Comparison of ENCODE assay signal across 8 cellular contexts in the genomic region with DNA sequence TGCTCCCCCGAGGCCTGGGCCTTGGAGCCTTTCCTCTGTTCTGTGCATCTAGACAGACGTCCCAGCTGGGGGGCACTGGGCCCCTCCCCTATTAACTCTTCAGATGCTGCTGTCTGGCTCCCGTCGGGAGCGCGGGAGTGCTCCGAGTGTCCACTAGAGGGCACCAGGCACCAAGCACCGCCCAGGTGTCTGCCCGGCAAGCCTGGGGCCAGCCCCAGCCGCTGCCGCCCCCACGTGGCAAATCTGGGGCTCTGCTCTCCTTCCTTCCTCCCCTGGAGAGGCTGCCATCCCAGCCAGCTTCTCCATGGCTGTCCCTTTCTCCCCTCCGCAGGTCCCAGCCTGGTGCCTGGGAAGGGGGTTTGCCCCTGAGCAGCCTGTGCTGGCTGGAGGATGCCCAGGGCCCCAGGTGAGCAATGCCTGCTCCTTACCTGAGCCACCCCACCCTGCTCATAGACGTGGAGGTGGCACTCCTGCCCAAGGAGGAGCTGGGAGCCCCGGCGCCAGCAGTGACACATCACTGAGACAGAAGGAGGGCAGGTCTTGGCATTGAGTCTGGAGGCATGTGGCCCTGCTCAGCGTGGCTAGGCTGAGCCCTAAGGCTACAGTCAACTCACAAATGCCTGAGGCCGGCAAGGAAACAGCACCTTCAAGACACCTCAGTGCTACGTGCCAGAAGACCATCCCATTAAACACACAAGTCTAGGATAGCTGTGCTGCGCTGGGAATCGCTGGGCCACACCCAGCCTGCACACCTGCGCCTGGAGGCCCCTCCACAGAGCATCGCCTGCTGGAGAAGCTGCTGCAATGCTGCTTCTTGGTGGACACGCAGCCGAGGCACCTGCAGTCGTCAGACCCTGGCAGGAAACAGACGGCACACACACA. TPM values are rescaled to one million over a fixed set of nuclear protein-coding genes. Genes with fewer than 3 reads are reported as not detected.
DNase-seq lines count a peak whose midpoint lies in the region; ATAC-seq and TF ChIP-seq lines count a peak whose summit lies in the region.

No MANE protein-coding gene starts in this region.

- H3K4me1 Mint-ChIP-seq in CD4-positive, CD25-positive, alpha-beta regulatory T cell = peaks cover 0 to 60% (median 26%) of the 10 kb centered on the region in 4 donors
- peaks cover 13 to 17% of the 10 kb centered on the region in 2 donors for H3K4me1 Mint-ChIP-seq in natural killer cell treated with Interleukin-12 subunit alpha and Interleukin-12 subunit beta and Interleukin-15 and Interleukin-18, amount 100 ng/mL, for 72 hours (ENCODE audit: low read depth in 2 of 2)

- H4K20me1 ChIP-seq in fibroblast of lung (ENCODE audit: control insufficient read depth, extremely low read depth, insufficient read depth, low read length) = no peaks in the 10 kb centered on the region

- ATAC-seq in CD4-positive, CD25-positive, alpha-beta regulatory T cell (ENCODE audit: low read depth in 2 of 2) = peak; percentile 50 to 52
- ATAC-seq in GM21367 (IDR thresholded peaks at IDR 0.05; ENCODE audit: unreplicated experiment) = peak; percentile 45
- ATAC-seq in natural killer cell treated with Interleukin-12 subunit alpha and Interleukin-12 subunit beta and Interleukin-15 and Interleukin-18, amount 100 ng/mL, for 72 hours = peak; percentile 83 to 91

- H3K27ac Mint-ChIP-seq in CD4-positive, CD25-positive, alpha-beta regulatory T cell = peak overlapping the region; percentile 96 to 97 (median 97)
- H3K27ac Mint-ChIP-seq in natural killer cell treated with Interleukin-12 subunit alpha and Interleukin-12 subunit beta and Interleukin-15 and Interleukin-18, amount 100 ng/mL, for 72 hours = no peak overlapping the region

- H3K27ac ChIP-seq in CD4-positive, CD25-positive, alpha-beta regulatory T cell (ENCODE audit: insufficient read depth, low read length, poor library complexity, severe bottlenecking) = peak overlapping the region; percentile 77
- H3K27ac ChIP-seq in fibroblast of lung (ENCODE audit: insufficient read depth, low read length) = no peak overlapping the region

- H3K4me2 ChIP-seq in fibroblast of lung (ENCODE audit: extremely low read depth, insufficient read depth, low read length) = no peak overlapping the region

- peak overlapping the region; percentile 2 for H3K9ac ChIP-seq in fibroblast of lung (ENCODE audit: insufficient read depth, low read length)

- peaks cover 5% of the 10 kb centered on the region for H3K27me3 Mint-ChIP-seq in CD4-positive, CD25-positive, alpha-beta regulatory T cell
- H3K27me3 Mint-ChIP-seq in natural killer cell treated with Interleukin-12 subunit alpha and Interleukin-12 subunit beta and Interleukin-15 and Interleukin-18, amount 100 ng/mL, for 72 hours = peaks cover 2 to 7% of the 10 kb centered on the region in 2 donors

- H3K9me3 ChIP-seq in CD4-positive, CD25-positive, alpha-beta regulatory T cell (ENCODE audit: control insufficient read depth in 2 of 2, low read length in 2 of 2) = no peaks in the 10 kb centered on the region
- H3K9me3 ChIP-seq in fibroblast of lung (ENCODE audit: control insufficient read depth, insufficient read depth, low read depth, low read length) = no peaks in the 10 kb centered on the region

- peak overlapping the region; percentile 86 to 94 (median 92) for H3K4me3 Mint-ChIP-seq in CD4-positive, CD25-positive, alpha-beta regulatory T cell
- no peak overlapping the region for H3K4me3 Mint-ChIP-seq in natural killer cell treated with Interleukin-12 subunit alpha and Interleukin-12 subunit beta and Interleukin-15 and Interleukin-18, amount 100 ng/mL, for 72 hours

- no peaks in the 10 kb centered on the region for H3K79me2 ChIP-seq in fibroblast of lung (ENCODE audit: control insufficient read depth, insufficient read depth, low read length)

- DNase-seq in CD4-positive, CD25-positive, alpha-beta regulatory T cell = peak; percentile 76 to 89 (median 82)
- DNase-seq in LoVo (ENCODE audit: low spot score) (peak; percentile 83), RKO (ENCODE audit: low spot score) (peak; percentile 89), activated T-helper 1 cell treated with Interleukin-2 at 50 U/mL for 16 hours (ENCODE audit: low read depth) (peak; percentile 76), fibroblast of lung (ENCODE audit: low read depth in 2 of 2) (peak; percentile 71 to 79)
- peak; percentile 91 for DNase-seq in natural killer cell treated with Interleukin-12 subunit alpha and Interleukin-12 subunit beta and Interleukin-15 and Interleukin-18, amount 100 ng/mL, for 72 hours (ENCODE audit: low spot score)
- peak; percentile 69 to 84 (median 76) for DNase-seq in stimulated activated naive CD4-positive, alpha-beta T cell (lab: John Stamatoyannopoulos, UW)

- H2AFZ ChIP-seq in fibroblast of lung (ENCODE audit: low read length) = no peak overlapping the region

- H3K4me1 ChIP-seq in CD4-positive, CD25-positive, alpha-beta regulatory T cell (ENCODE audit: control insufficient read depth, insufficient read depth, low read length, poor library complexity, severe bottlenecking) = peaks cover 41% of the 10 kb centered on the region
- peaks cover 4% of the 10 kb centered on the region for H3K4me1 ChIP-seq in fibroblast of lung (ENCODE audit: control insufficient read depth, extremely low read depth, insufficient read depth, low read length)

- no peaks in the 10 kb centered on the region for H3K36me3 Mint-ChIP-seq in CD4-positive, CD25-positive, alpha-beta regulatory T cell
- no peaks in the 10 kb centered on the region for H3K36me3 Mint-ChIP-seq in natural killer cell treated with Interleukin-12 subunit alpha and Interleukin-12 subunit beta and Interleukin-15 and Interleukin-18, amount 100 ng/mL, for 72 hours

- H3K36me3 ChIP-seq in CD4-positive, CD25-positive, alpha-beta regulatory T cell (ENCODE audit: control insufficient read depth, insufficient read depth, low read length) = no peaks in the 10 kb centered on the region
- no peaks in the 10 kb centered on the region for H3K36me3 ChIP-seq in fibroblast of lung (ENCODE audit: control insufficient read depth, insufficient read depth, low read length)

- no peaks in the 10 kb centered on the region for H3K27me3 ChIP-seq in CD4-positive, CD25-positive, alpha-beta regulatory T cell (ENCODE audit: control insufficient read depth, insufficient read depth, low read length)
- H3K27me3 ChIP-seq in fibroblast of lung (ENCODE audit: control insufficient read depth, insufficient read depth, low read length) = peaks cover 2% of the 10 kb centered on the region

- H3K4me3 ChIP-seq in CD4-positive, CD25-positive, alpha-beta regulatory T cell (ENCODE audit: low read depth, low read length) = peak overlapping the region; percentile 43
- no peak overlapping the region for H3K4me3 ChIP-seq in fibroblast of lung (replicated peaks in 1 of 4; ENCODE audit: control extremely low read depth in 1 of 4, insufficient read depth in 1 of 4, low read depth in 3 of 4, low read length in 4 of 4)

- peak; percentile 82 to 92 for TF ChIP-seq CTCF in fibroblast of lung (conservative IDR thresholded peaks at IDR 0.05 in 1 of 2, IDR thresholded peaks at IDR 0.05 in 1 of 2; ENCODE audit: low read depth in 1 of 2, low read length in 2 of 2)

- peaks cover 0 to 3% (median 0%) of the 10 kb centered on the region in 7 donors for H3K9me3 Mint-ChIP-seq in CD4-positive, CD25-positive, alpha-beta regulatory T cell
- H3K9me3 Mint-ChIP-seq in natural killer cell treated with Interleukin-12 subunit alpha and Interleukin-12 subunit beta and Interleukin-15 and Interleukin-18, amount 100 ng/mL, for 72 hours = no peaks in the 10 kb centered on the region

RNA-seq across cellular contexts. Expression of a gene that starts 19.7 kb away (rescaled TPM):
- total RNA-seq in CD4-positive, CD25-positive, alpha-beta regulatory T cell = not detected
- not detected for polyA plus RNA-seq in CD4-positive, CD25-positive, alpha-beta regulatory T cell
- total RNA-seq in fibroblast of lung = not detected in 2 replicates
- polyA plus RNA-seq in fibroblast of lung = not detected in 2 replicates
- not detected in 2 replicates for polyA plus RNA-seq in fibroblast of lung (2012)
- polyA minus RNA-seq in fibroblast of lung (ENCODE audit: low replicate concordance) = not detected in 2 replicates
- total RNA-seq in natural killer cell treated with Interleukin-12 subunit alpha and Interleukin-12 subunit beta and Interleukin-15 and Interleukin-18, amount 100 ng/mL, for 72 hours = not detected

RNA-seq across cellular contexts. Expression of a gene that starts 37.1 kb away (rescaled TPM):
- total RNA-seq in CD4-positive, CD25-positive, alpha-beta regulatory T cell = 2.7 TPM
- polyA plus RNA-seq in CD4-positive, CD25-positive, alpha-beta regulatory T cell = 10 to 100 TPM in 1 of 4 donors, 1 to 10 TPM in 3; 2.8 to 11.5 (median 7.5) TPM
- total RNA-seq in fibroblast of lung = 3.6 and 28.6 TPM in 2 replicates
- polyA plus RNA-seq in fibroblast of lung = 11.1 and 55.0 TPM in 2 replicates
- 13.3 and 58.6 TPM in 2 replicates for polyA plus RNA-seq in fibroblast of lung (2012)
- polyA minus RNA-seq in fibroblast of lung (ENCODE audit: low replicate concordance) = 6.2 and 39.1 TPM in 2 replicates
- 100 to 1,000 TPM in 1 of 2 donors, 10 to 100 TPM in 1; 42.4 to 100 TPM for total RNA-seq in natural killer cell treated with Interleukin-12 subunit alpha and Interleukin-12 subunit beta and Interleukin-15 and Interleukin-18, amount 100 ng/mL, for 72 hours

Comparison
In these comparisons a context has a peak if more than half of its experiments do, and no peak if none do; other contexts are left out.
1. H3K27ac Mint-ChIP-seq: peak in CD4-positive, CD25-positive, alpha-beta regulatory T cell (3 of 3); none in natural killer cell treated with Interleukin-12 subunit alpha and Interleukin-12 subunit beta and Interleukin-15 and Interleukin-18, amount 100 ng/mL, for 72 hours (0 of 2).
2. Peak in every context shown above with its lines, with median percentiles within 50 percentile points of each other: ATAC-seq and DNase-seq.